ENCODE assay signal across 2 cellular contexts in genomic region chr20:61273024-61273423, GRCh38. TPM values are rescaled to one million over a fixed set of nuclear protein-coding genes. Genes with fewer than 3 reads are reported as not detected.
"Had no signal": no experiment of that assay in that cellular context is flagged by ENCODE, and none has a peak within 500 bp of the region (broad histone marks: within the 10 kb centered on the region; RNA-seq: fewer than 3 reads in every experiment).

No MANE protein-coding gene starts in this region.

RNA-seq across cellular contexts. Expression of gene CDH4, which starts 21.0 kb away (rescaled TPM):
- total RNA-seq: HT-29 had no signal
- polyA plus RNA-seq: IgD-negative memory B cell had no signal
